15 cellular contexts compared by ENCODE assay signal in genomic region chr3:55631766-55632331, GRCh38.
"Had no signal": no experiment of that assay in that cellular context is flagged by ENCODE, and none has a peak within 500 bp of the region (broad histone marks: within the 10 kb centered on the region; RNA-seq: fewer than 3 reads in every experiment).

No MANE protein-coding gene starts in this region.

- DNase-seq: activated CD4-positive, alpha-beta T cell treated with anti-CD3 and anti-CD28 coated beads for 1 hour; activated CD4-positive, alpha-beta T cell treated with anti-CD3 and anti-CD28 coated beads, Interleukin-2, amount 50 U/mL, for 48 hours; activated naive CD4-positive, alpha-beta T cell treated with anti-CD3 and anti-CD28 coated beads for 36 hours; activated naive CD8-positive, alpha-beta T cell treated with anti-CD3 and anti-CD28 coated beads, Interleukin-2, amount 50 U/mL, for 24 hours; dorsolateral prefrontal cortex; mucosa of descending colon; naive thymus-derived CD4-positive, alpha-beta T cell; stimulated activated CD4-positive, alpha-beta T cell treated with anti-CD3 and anti-CD28 coated beads, Interleukin-2, amount 100 ng/mL, for 48 hours; stimulated activated naive B cell treated with anti-CD40 and anti-IgM and Interleukin-4, amounts not matched to agents 10 μg/mL and 1 μg/mL and 100 μg/mL, for 72 hours; substantia nigra had no signal

- H3K27me3 ChIP-seq: cardiac muscle cell, hepatocyte, tibial nerve had no signal

- H3K4me3 ChIP-seq: cardiac muscle cell, dorsolateral prefrontal cortex, hepatocyte, mucosa of descending colon, tibial nerve had no signal

- H3K9me3 ChIP-seq: mucosa of descending colon, tibial nerve had no signal

- H3K36me3 ChIP-seq: cardiac muscle cell, tibial nerve had no signal

- ATAC-seq: activated naive CD8-positive, alpha-beta T cell treated with anti-CD3 and anti-CD28 coated beads, Interleukin-2, amount 50 U/mL, for 24 hours; left lobe of liver; naive thymus-derived CD4-positive, alpha-beta T cell; stimulated activated naive B cell treated with anti-CD40 and anti-IgM and Interleukin-4, amounts not matched to agents 10 μg/mL and 1 μg/mL and 100 μg/mL, for 72 hours had no signal

- H3K27ac ChIP-seq: dorsolateral prefrontal cortex, parathyroid adenoma, tibial nerve had no signal

- H3K4me1 ChIP-seq: tibial nerve had no signal
